8 cellular contexts compared by ENCODE assay signal in the genomic region with DNA sequence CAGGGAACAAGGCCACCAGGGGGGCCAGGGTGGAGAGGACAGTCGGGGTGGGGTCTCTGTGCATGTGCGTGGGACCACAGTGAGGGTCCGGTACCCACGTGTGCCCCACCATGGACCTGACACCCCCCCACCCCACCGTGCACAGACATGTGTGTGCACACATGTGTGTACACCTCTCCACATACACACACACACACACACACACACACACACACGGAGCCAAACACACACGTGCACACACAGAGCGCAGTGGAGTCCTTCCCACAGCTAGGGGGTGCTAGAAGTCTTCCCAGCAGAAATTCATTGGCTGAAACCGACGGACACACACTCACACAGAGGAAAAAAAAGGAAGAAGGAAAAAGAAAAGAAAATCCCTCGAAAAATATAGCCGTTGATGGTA. TPM values are rescaled to one million over a fixed set of nuclear protein-coding genes. Genes with fewer than 3 reads are reported as not detected.
A peak's percentile ranks its signal among the peaks of the same experiment; 100 is the strongest.
DNase-seq lines count a peak whose midpoint lies in the region; ATAC-seq and TF ChIP-seq lines count a peak whose summit lies in the region.

No MANE protein-coding gene starts in this region.

- in situ Hi-C loops in GM13977 (cut with MboI; ENCODE audit: low pct_unique_long_range_greater_than_20kb, low sequenced_read_pairs, unreplicated experiment): no loop called here

- 9 to 19% methylated on average over 9 to 10 of the region's 12 CpGs for whole genome bisulfite sequencing in body of pancreas, 2 donors

- TF ChIP-seq POLR2A in body of pancreas (IDR thresholded peaks at IDR 0.05): no peak

- no peaks in the 10 kb centered on the region for H3K27me3 ChIP-seq in body of pancreas

- H3K9me3 ChIP-seq in body of pancreas: no peaks in the 10 kb centered on the region

- peaks cover 4% of the 10 kb centered on the region for H3K4me1 ChIP-seq in body of pancreas

- DNase-seq in AG08396 (ENCODE audit: low spot score): peak; percentile 83
- peak; percentile 84 for DNase-seq in GM13977 (ENCODE audit: low spot score)
- DNase-seq in NCI-H1105 treated with DMSO at 0.1 percent for 48 hours (lab: John Stamatoyannopoulos, UW): peak; percentile 64
- DNase-seq in SKM-1 treated with dmso at 0.1 percent for 144 hours (lab: John Stamatoyannopoulos, UW; ENCODE audit: unreplicated experiment): peak; percentile 48
- DNase-seq in body of pancreas: peak; percentile 49 to 72 (median 64)
- DNase-seq in iPS-NIHi7 (ENCODE audit: extremely low spot score): peak; percentile 86
- peak; percentile 54 to 68 for DNase-seq in stimulated activated CD4-positive, alpha-beta T cell treated with anti-CD3 and anti-CD28 coated beads, Interleukin-2, amount 100 ng/mL, for 24 hours
- no peak for DNase-seq in putamen (ENCODE audit: low spot score)

- intact Hi-C loops in body of pancreas (cut with DNase I): loop anchor here (10.0 kb wide), 1 partner anchor 1008 kb away; no protein-coding TSS in a partner anchor

- TF ChIP-seq CTCF in GM13977 (IDR thresholded peaks at IDR 0.05; ENCODE audit: extremely low read depth, insufficient read depth, missing control alignments) (peak; percentile 91), body of pancreas (IDR thresholded peaks at IDR 0.05) (peak; percentile 53 to 98 (median 76))

- no peaks in the 10 kb centered on the region for H3K36me3 ChIP-seq in body of pancreas (replicated peaks in 1 of 2; ENCODE audit: insufficient read depth in 1 of 2, low read depth in 2 of 2)

- peak; percentile 86 for ATAC-seq in body of pancreas

- H3K4me3 ChIP-seq in body of pancreas: no peak overlapping the region

- no peak overlapping the region for H3K27ac ChIP-seq in body of pancreas

RNA-seq across cellular contexts. Expression of a gene that starts 42.8 kb away (rescaled TPM):
- total RNA-seq in body of pancreas: 10 to 100 TPM; 12.2 to 17.5 TPM
